In the genomic region with DNA sequence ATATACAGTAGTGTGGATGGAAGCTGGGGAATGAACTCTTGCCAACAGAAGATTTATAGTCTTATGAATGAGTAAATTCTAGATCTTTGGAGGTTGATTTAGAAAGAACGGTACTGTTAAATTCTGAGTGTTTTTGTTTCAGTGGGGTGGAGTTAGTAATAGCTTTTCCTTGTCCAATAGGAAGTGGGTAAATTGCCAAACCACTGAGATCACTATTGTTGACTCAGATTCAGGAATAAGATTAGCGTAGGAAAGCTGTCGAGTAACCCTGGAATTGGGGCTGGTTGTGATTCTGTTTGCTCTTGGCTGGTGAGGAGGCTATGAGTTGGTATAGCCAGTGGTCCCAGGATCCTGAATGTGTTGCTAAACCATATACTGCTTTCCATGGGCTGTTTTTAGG, we compare ENCODE assay signal across 11 cellular contexts.
DNase-seq lines count a peak whose midpoint lies in the region; ATAC-seq, FAIRE-seq and TF ChIP-seq lines count a peak whose summit lies in the region.
"Had no signal": no experiment of that assay in that cellular context is flagged by ENCODE, and none has a peak within 500 bp of the region (broad histone marks: within the 10 kb centered on the region; RNA-seq: fewer than 3 reads in every experiment).

No MANE protein-coding gene starts in this region.

- H3K4me3 ChIP-seq in astrocyte (ENCODE audit: insufficient read depth, low read depth, low read length): no peak overlapping the region
- H3K4me3 ChIP-seq in left ventricle myocardium inferior: no peak overlapping the region
- no peak overlapping the region for H3K4me3 ChIP-seq in skeletal muscle tissue (ENCODE audit: low read length in 3 of 3)
- H3K4me3 ChIP-seq: dorsolateral prefrontal cortex had no signal

- peaks cover 13% of the 10 kb centered on the region for H3K4me1 ChIP-seq in astrocyte (ENCODE audit: insufficient read depth, low read length)
- H3K4me1 ChIP-seq in left ventricle myocardium inferior: peaks cover 89% of the 10 kb centered on the region
- peaks cover 18 to 26% (median 24%) of the 10 kb centered on the region in 3 donors for H3K4me1 ChIP-seq in skeletal muscle tissue (ENCODE audit: control insufficient read depth in 3 of 3, insufficient read depth in 3 of 3, low read length in 3 of 3)

- H3K9me3 ChIP-seq in astrocyte (ENCODE audit: insufficient read depth, low read depth, low read length) (no peaks in the 10 kb centered on the region), left ventricle myocardium inferior (replicated peaks) (no peaks in the 10 kb centered on the region), skeletal muscle tissue (ENCODE audit: control insufficient read depth in 3 of 3, low read length in 3 of 3) (no peaks in the 10 kb centered on the region)

- H3K27ac ChIP-seq in astrocyte (ENCODE audit: low read depth, low read length) (no peak overlapping the region), left ventricle myocardium inferior (replicated peaks) (peak overlapping the region; percentile 84), skeletal muscle tissue (ENCODE audit: low read depth, low read length) (peak overlapping the region; percentile 68)

- H3K27ac Mint-ChIP-seq in astrocyte (ENCODE audit: unreplicated experiment) (no peak overlapping the region), endothelial cell (ENCODE audit: unreplicated experiment) (no peak overlapping the region)
- H3K27ac Mint-ChIP-seq: activated CD4-positive, alpha-beta memory T cell treated with anti-CD3 and anti-CD28 coated beads for 36 hours; naive B cell had no signal

- peak; percentile 67 for DNase-seq in GM04504 (ENCODE audit: low read depth)
- peak; percentile 85 for DNase-seq in astrocyte (ENCODE audit: low read depth)
- DNase-seq in left ventricle myocardium inferior: no peak
- DNase-seq in activated naive CD4-positive, alpha-beta T cell (lab: John Stamatoyannopoulos, UW): no peak
- no peak for DNase-seq in GM19238 (ENCODE audit: insufficient read length, low spot score)
- DNase-seq in endothelial cell (ENCODE audit: low spot score): no peak
- DNase-seq: activated CD4-positive, alpha-beta memory T cell treated with anti-CD3 and anti-CD28 coated beads for 36 hours; dorsolateral prefrontal cortex; naive B cell had no signal

- H3K9me3 Mint-ChIP-seq in astrocyte (ENCODE audit: unreplicated experiment) (peaks cover 2% of the 10 kb centered on the region), endothelial cell (ENCODE audit: unreplicated experiment) (no peaks in the 10 kb centered on the region)
- H3K9me3 Mint-ChIP-seq: activated CD4-positive, alpha-beta memory T cell treated with anti-CD3 and anti-CD28 coated beads for 36 hours; naive B cell had no signal

- H3K27me3 ChIP-seq in astrocyte (ENCODE audit: insufficient read depth, low read length): no peaks in the 10 kb centered on the region
- H3K27me3 ChIP-seq in left ventricle myocardium inferior (ENCODE audit: low read depth): no peaks in the 10 kb centered on the region
- no peaks in the 10 kb centered on the region for H3K27me3 ChIP-seq in skeletal muscle tissue (ENCODE audit: control insufficient read depth in 3 of 3, insufficient read depth in 3 of 3, low read length in 3 of 3)
- H3K27me3 ChIP-seq: dorsolateral prefrontal cortex had no signal

- no peak overlapping the region for H2AFZ ChIP-seq in astrocyte (ENCODE audit: low read depth, low read length)

- TF ChIP-seq CTCF in astrocyte (IDR thresholded peaks at IDR 0.05; ENCODE audit: insufficient read depth, low read depth, low read length): no peak
- no peak for TF ChIP-seq CTCF in left ventricle myocardium inferior (IDR thresholded peaks at IDR 0.05; ENCODE audit: borderline replicate concordance)
- no peak for TF ChIP-seq CTCF in endothelial cell (IDR thresholded peaks at IDR 0.05; ENCODE audit: unreplicated experiment)

- no peaks in the 10 kb centered on the region for H3K79me2 ChIP-seq in astrocyte (ENCODE audit: insufficient read depth, low read length)

- no peaks in the 10 kb centered on the region for H4K20me1 ChIP-seq in astrocyte (ENCODE audit: insufficient read depth, low read length)

- no peaks in the 10 kb centered on the region for H3K36me3 Mint-ChIP-seq in astrocyte (ENCODE audit: low read depth, unreplicated experiment)
- H3K36me3 Mint-ChIP-seq in endothelial cell (ENCODE audit: low read depth, unreplicated experiment): peaks cover 19% of the 10 kb centered on the region
- H3K36me3 Mint-ChIP-seq: activated CD4-positive, alpha-beta memory T cell treated with anti-CD3 and anti-CD28 coated beads for 36 hours had no signal

- H3K4me3 Mint-ChIP-seq in astrocyte (ENCODE audit: unreplicated experiment) (no peak overlapping the region), endothelial cell (ENCODE audit: unreplicated experiment) (no peak overlapping the region)
- H3K4me3 Mint-ChIP-seq: activated CD4-positive, alpha-beta memory T cell treated with anti-CD3 and anti-CD28 coated beads for 36 hours; naive B cell had no signal

- H3K4me1 Mint-ChIP-seq in astrocyte (ENCODE audit: low read depth, unreplicated experiment) (peaks cover 19% of the 10 kb centered on the region), endothelial cell (ENCODE audit: unreplicated experiment) (peaks cover 50% of the 10 kb centered on the region)

- no peaks in the 10 kb centered on the region for H3K36me3 ChIP-seq in astrocyte (ENCODE audit: insufficient read depth, low read length)
- H3K36me3 ChIP-seq in left ventricle myocardium inferior: no peaks in the 10 kb centered on the region
- no peaks in the 10 kb centered on the region for H3K36me3 ChIP-seq in skeletal muscle tissue (ENCODE audit: control insufficient read depth in 3 of 3, insufficient read depth in 3 of 3, low read length in 3 of 3)

- FAIRE-seq in astrocyte (lab: Jason Lieb, UNC): peak; percentile 54

- H3K27me3 Mint-ChIP-seq in astrocyte (ENCODE audit: low read depth, unreplicated experiment): no peaks in the 10 kb centered on the region
- peaks cover 2% of the 10 kb centered on the region for H3K27me3 Mint-ChIP-seq in endothelial cell (ENCODE audit: unreplicated experiment)
- H3K27me3 Mint-ChIP-seq: activated CD4-positive, alpha-beta memory T cell treated with anti-CD3 and anti-CD28 coated beads for 36 hours; naive B cell had no signal

- no peak for ATAC-seq in GM19397 (IDR thresholded peaks at IDR 0.05; ENCODE audit: unreplicated experiment)

- peak overlapping the region; percentile 58 for H3K4me2 ChIP-seq in astrocyte (ENCODE audit: low read length)

- intact Hi-C loops in left ventricle myocardium inferior (cut with micrococcal nuclease): loop anchor here (10.0 kb wide), 1 partner anchor 899 kb away; no protein-coding TSS in a partner anchor

- H3K9ac ChIP-seq in astrocyte (ENCODE audit: low read length): no peak overlapping the region
- no peak overlapping the region for H3K9ac ChIP-seq in skeletal muscle tissue (ENCODE audit: low read depth in 1 of 3, low read length in 3 of 3)

Comparison
In these comparisons a context has a peak if more than half of its experiments do, and no peak if none do; other contexts are left out.
1. DNase-seq: peak in GM04504 (single experiment) and astrocyte (single experiment); none in left ventricle myocardium inferior (single experiment), activated naive CD4-positive, alpha-beta T cell (0 of 4), GM19238 (single experiment) and endothelial cell (single experiment).